ENCODE assay signal across 10 cellular contexts in genomic region chr2:30265441-30266015, GRCh38. TPM values are rescaled to one million over a fixed set of nuclear protein-coding genes. Genes with fewer than 3 reads are reported as not detected.
DNase-seq lines count a peak whose midpoint lies in the region; ATAC-seq and TF ChIP-seq lines count a peak whose summit lies in the region.
"Had no signal": no experiment of that assay in that cellular context is flagged by ENCODE, and none has a peak within 500 bp of the region (broad histone marks: within the 10 kb centered on the region; RNA-seq: fewer than 3 reads in every experiment).

No MANE protein-coding gene starts in this region.

- H3K4me3 ChIP-seq in left ventricle myocardium inferior (no peak overlapping the region), uterus (no peak overlapping the region), neural progenitor cell (no peak overlapping the region)

- H3K9me3 Mint-ChIP-seq in activated naive CD8-positive, alpha-beta T cell treated with anti-CD3 and anti-CD28 coated beads, Interleukin-2, amount 10 ng/mL, durations not matched to agents 7 days and 5 days = peaks cover 5% of the 10 kb centered on the region
- H3K9me3 Mint-ChIP-seq in neural progenitor cell = peaks cover 14% of the 10 kb centered on the region

- H3K4me1 Mint-ChIP-seq in activated naive CD8-positive, alpha-beta T cell treated with anti-CD3 and anti-CD28 coated beads, Interleukin-2, amount 10 ng/mL, durations not matched to agents 7 days and 5 days = peaks cover 40% of the 10 kb centered on the region
- peaks cover 14% of the 10 kb centered on the region for H3K4me1 Mint-ChIP-seq in neural progenitor cell

- no peaks in the 10 kb centered on the region for H3K27me3 ChIP-seq in left ventricle myocardium inferior (ENCODE audit: low read depth)
- H3K27me3 ChIP-seq in uterus = no peaks in the 10 kb centered on the region
- H3K27me3 ChIP-seq in neural progenitor cell = no peaks in the 10 kb centered on the region

- H3K9me3 ChIP-seq in left ventricle myocardium inferior (replicated peaks) (peaks cover 20% of the 10 kb centered on the region), uterus (peaks cover 0 to 6% of the 10 kb centered on the region in 2 donors), neural progenitor cell (ENCODE audit: low read depth) (no peaks in the 10 kb centered on the region)

- TF ChIP-seq CTCF in left ventricle myocardium inferior (IDR thresholded peaks at IDR 0.05; ENCODE audit: borderline replicate concordance) = no peak
- TF ChIP-seq CTCF in uterus (IDR thresholded peaks at IDR 0.05) = no peak
- no peak for TF ChIP-seq CTCF in neural progenitor cell (IDR thresholded peaks at IDR 0.05)

- H3K36me3 ChIP-seq in left ventricle myocardium inferior = no peaks in the 10 kb centered on the region
- no peaks in the 10 kb centered on the region for H3K36me3 ChIP-seq in uterus
- no peaks in the 10 kb centered on the region for H3K36me3 ChIP-seq in neural progenitor cell

- no peak for DNase-seq in left ventricle myocardium inferior
- no peak for DNase-seq in cardiac septum (ENCODE audit: low spot score)
- no peak for DNase-seq in activated naive CD8-positive, alpha-beta T cell treated with anti-CD3 and anti-CD28 coated beads, Interleukin-2, amount 10 ng/mL, durations not matched to agents 7 days and 5 days
- DNase-seq in iris pigment epithelial cell (ENCODE audit: low read depth) = peak; percentile 48
- DNase-seq in uterus = peak in 1 of 2 donors; percentile 11
- no peak for DNase-seq in neural progenitor cell (ENCODE audit: low spot score)
- DNase-seq: COR-L47, NCI-H446 had no signal

- peak overlapping the region; percentile 81 for H3K4me3 Mint-ChIP-seq in activated naive CD8-positive, alpha-beta T cell treated with anti-CD3 and anti-CD28 coated beads, Interleukin-2, amount 10 ng/mL, durations not matched to agents 7 days and 5 days
- H3K4me3 Mint-ChIP-seq in neural progenitor cell = no peak overlapping the region

- no peak for TF ChIP-seq POLR2A in uterus (IDR thresholded peaks at IDR 0.05)

- H3K9ac ChIP-seq in neural progenitor cell = no peak overlapping the region

- no peaks in the 10 kb centered on the region for H3F3A ChIP-seq in neural progenitor cell (ENCODE audit: low read depth)

- peak overlapping the region; percentile 97 for H3K27ac Mint-ChIP-seq in activated naive CD8-positive, alpha-beta T cell treated with anti-CD3 and anti-CD28 coated beads, Interleukin-2, amount 10 ng/mL, durations not matched to agents 7 days and 5 days
- no peak overlapping the region for H3K27ac Mint-ChIP-seq in neural progenitor cell

- H3K4me1 ChIP-seq in left ventricle myocardium inferior (peaks cover 39% of the 10 kb centered on the region), uterus (peaks cover 0 to 6% of the 10 kb centered on the region in 2 donors), neural progenitor cell (no peaks in the 10 kb centered on the region)

- no peak overlapping the region for H3K4me2 ChIP-seq in neural progenitor cell

- no peaks in the 10 kb centered on the region for H3K27me3 Mint-ChIP-seq in activated naive CD8-positive, alpha-beta T cell treated with anti-CD3 and anti-CD28 coated beads, Interleukin-2, amount 10 ng/mL, durations not matched to agents 7 days and 5 days
- peaks cover 6% of the 10 kb centered on the region for H3K27me3 Mint-ChIP-seq in neural progenitor cell (ENCODE audit: insufficient read depth, low read depth)

- no peaks in the 10 kb centered on the region for H4K20me1 ChIP-seq in neural progenitor cell (ENCODE audit: low read depth)

- H3K79me2 ChIP-seq in neural progenitor cell (ENCODE audit: low read depth) = no peaks in the 10 kb centered on the region

- ATAC-seq in activated naive CD8-positive, alpha-beta T cell treated with anti-CD3 and anti-CD28 coated beads, Interleukin-2, amount 10 ng/mL, durations not matched to agents 7 days and 5 days (ENCODE audit: low read depth) = no peak
- ATAC-seq in GM19467 (IDR thresholded peaks at IDR 0.05; ENCODE audit: unreplicated experiment) (no peak), GM19452 (IDR thresholded peaks at IDR 0.05; ENCODE audit: unreplicated experiment) (no peak)

- intact Hi-C loops in left ventricle myocardium inferior (cut with micrococcal nuclease) = no loop called here
- intact Hi-C loops in cardiac septum (cut with DNase I) = no loop called here
- intact Hi-C loops in uterus (cut with DNase I; ENCODE audit: low total_unique reads) = no loop called here

- peak overlapping the region; percentile 55 for H3K27ac ChIP-seq in left ventricle myocardium inferior (replicated peaks)
- H3K27ac ChIP-seq in uterus = peak overlapping the region; percentile 60 to 63
- H3K27ac ChIP-seq in neural progenitor cell = no peak overlapping the region

- H3K36me3 Mint-ChIP-seq in activated naive CD8-positive, alpha-beta T cell treated with anti-CD3 and anti-CD28 coated beads, Interleukin-2, amount 10 ng/mL, durations not matched to agents 7 days and 5 days = peaks cover 21% of the 10 kb centered on the region
- no peaks in the 10 kb centered on the region for H3K36me3 Mint-ChIP-seq in neural progenitor cell

- H2AFZ ChIP-seq in neural progenitor cell (replicated peaks) = no peak overlapping the region

- POLR2A ChIA-PET in activated naive CD8-positive, alpha-beta T cell treated with anti-CD3 and anti-CD28 coated beads, Interleukin-2, amount 10 ng/mL, durations not matched to agents 7 days and 5 days (lab: Charles Lee) = interaction anchor here (0.7 to 4.3 kb wide), 11 partner anchors 8 to 69 kb away, joined by 3 to 35 read pairs (median 5); partner anchors contain the start of gene LBH

RNA-seq across cellular contexts. Expression of gene LBH, which starts 34.2 kb away (rescaled TPM):
- total RNA-seq in left ventricle myocardium inferior (200 TPM), cardiac septum (208 TPM), uterus (10 to 100 TPM; 30.7 to 94.3 (median 64.5) TPM), neural progenitor cell (ENCODE audit: low replicate concordance) (4.2 and 11.0 TPM in 2 replicates)
- 100 to 1,000 TPM; 169 to 186 TPM for total RNA-seq in activated naive CD8-positive, alpha-beta T cell treated with anti-CD3 and anti-CD28 coated beads, Interleukin-2, amount 10 ng/mL, durations not matched to agents 7 days and 5 days
